25 cellular contexts compared by ENCODE assay signal in genomic region chr3:167669699-167670098, GRCh38. TPM values are rescaled to one million over a fixed set of nuclear protein-coding genes. Genes with fewer than 3 reads are reported as not detected.
"Had no signal": no experiment of that assay in that cellular context is flagged by ENCODE, and none has a peak within 500 bp of the region (broad histone marks: within the 10 kb centered on the region; RNA-seq: fewer than 3 reads in every experiment).

No MANE protein-coding gene starts in this region.

- H3K9me3 ChIP-seq: Peyer's patch had no signal

- H3K4me1 ChIP-seq: Peyer's patch had no signal

- DNase-seq: activated CD4-positive, alpha-beta memory T cell treated with anti-CD3 and anti-CD28 coated beads for 36 hours; activated CD4-positive, alpha-beta T cell treated with anti-CD3 and anti-CD28 coated beads, Interleukin-2, amount 10 ng/mL, durations not matched to agents 7 days and 5 days; activated CD4-positive, CD25-positive, alpha-beta regulatory T cell; activated CD8-positive, alpha-beta memory T cell treated with anti-CD3 and anti-CD28 coated beads for 24 hours; activated gamma-delta T cell treated with Interleukin-2 at 50 U/mL for 16 hours; activated naive CD4-positive, alpha-beta T cell treated with anti-CD3 and anti-CD28 coated beads, Interleukin-2, amount 10 ng/mL, durations not matched to agents 7 days and 5 days; activated naive CD8-positive, alpha-beta T cell treated with anti-CD3 and anti-CD28 coated beads for 36 hours; activated T-cell treated with anti-CD3 and anti-CD28 coated beads, Interleukin-2, amount 50 U/mL, for 48 hours; brain microvascular endothelial cell; Kasumi-1; KBM-7; NCI-H1048; NCI-H1417 treated with DMSO at 0.1 percent for 48 hours; NCI-H1694; NCI-H2029; NCI-H2107; NCI-H510A treated with DMSO at 0.1 percent for 48 hours; NCI-H69; NK-92 treated with Interleukin-12 subunit alpha and Interleukin-12 subunit beta, amount 100 ng/mL, for 24 hours; Peyer's patch; SHP77 had no signal

- H3K36me3 ChIP-seq: cardiac muscle cell had no signal

- H3K4me3 ChIP-seq: cardiac muscle cell, Peyer's patch had no signal

- H3K27me3 ChIP-seq: brain microvascular endothelial cell, cardiac muscle cell, Peyer's patch had no signal

- H3K27ac ChIP-seq: brain microvascular endothelial cell, cardiac muscle cell, RWPE1 had no signal

RNA-seq across cellular contexts. Expression of gene WDR49, which starts 16.0 kb away (rescaled TPM):
- total RNA-seq: activated CD4-positive, alpha-beta memory T cell treated with anti-CD3 and anti-CD28 coated beads for 36 hours; activated T-helper 2 cell treated with anti-CD3 and anti-CD28 coated beads, Interferon-gamma antibody, Interleukin-2, Interleukin-4, amounts not matched to agents 10 μg/mL and 5 μg/mL and 100 μg/mL, durations not matched to agents 14 hours and 24 hours and 36 hours; SK-MEL-5 had no signal
- polyA plus RNA-seq: cardiac muscle cell had no signal
